8 cellular contexts compared by ENCODE assay signal in genomic region chr4:128863314-128864075, GRCh38. TPM values are rescaled to one million over a fixed set of nuclear protein-coding genes. Genes with fewer than 3 reads are reported as not detected.
DNase-seq lines count a peak whose midpoint lies in the region; ATAC-seq and TF ChIP-seq lines count a peak whose summit lies in the region.

No MANE protein-coding gene starts in this region.

- H3K79me2 ChIP-seq in MM.1S (ENCODE audit: low read length), result peaks cover 71% of the 10 kb centered on the region

- H3K4me1 ChIP-seq in MM.1S (ENCODE audit: low read length) (no peaks in the 10 kb centered on the region), left ventricle myocardium inferior (peaks cover 47% of the 10 kb centered on the region)

- H3K27ac ChIP-seq in MM.1S (ENCODE audit: low read length) (no peak overlapping the region), left ventricle myocardium inferior (replicated peaks) (peak overlapping the region; percentile 9)

- DNase-seq in activated CD4-positive, CD25-positive, alpha-beta regulatory T cell (lab: John Stamatoyannopoulos, UW), result peak; percentile 31 to 65 (median 52)
- peak; percentile 53 for DNase-seq in MM.1S
- DNase-seq in T follicular helper cell (ENCODE audit: low read depth), result peak; percentile 53
- peak; percentile 69 for DNase-seq in amniotic epithelial cell (ENCODE audit: low read depth)
- DNase-seq in left ventricle myocardium inferior, result peak; percentile 58
- DNase-seq in retina, result peak; percentile 85

- TF ChIP-seq CTCF in MM.1S (IDR thresholded peaks at IDR 0.05; ENCODE audit: low read length) (peak; percentile 86), left ventricle myocardium inferior (IDR thresholded peaks at IDR 0.05; ENCODE audit: borderline replicate concordance) (peak; percentile 87)

- H3K4me2 ChIP-seq in MM.1S (ENCODE audit: low read depth, low read length), result no peak overlapping the region

- H3K9me2 ChIP-seq in MM.1S (replicated peaks; ENCODE audit: insufficient read depth, low read length), result no peaks in the 10 kb centered on the region

- H3K4me3 ChIP-seq in MM.1S (ENCODE audit: low read length) (no peak overlapping the region), left ventricle myocardium inferior (no peak overlapping the region)

- no peak for ATAC-seq in activated CD4-positive, CD25-positive, alpha-beta regulatory T cell treated with anti-CD3 and anti-CD28 coated beads, Interleukin-2, amount 50 U/mL, for 24 hours
- ATAC-seq in GM21619 (IDR thresholded peaks at IDR 0.05; ENCODE audit: unreplicated experiment), result no peak

- peaks cover 15% of the 10 kb centered on the region; the same call in 1 of the 2 replicates for H3F3A ChIP-seq in MM.1S (ENCODE audit: insufficient read depth, low read length)

- no peaks in the 10 kb centered on the region for H3K9me3 ChIP-seq in MM.1S (replicated peaks; ENCODE audit: insufficient read depth, low read length)
- H3K9me3 ChIP-seq in left ventricle myocardium inferior (replicated peaks), result no peaks in the 10 kb centered on the region

- no peaks in the 10 kb centered on the region for H4K20me1 ChIP-seq in MM.1S (ENCODE audit: insufficient read depth, low read length)

- intact Hi-C loops in left ventricle myocardium inferior (cut with micrococcal nuclease), result loop anchor here (5.0 kb wide), 1 partner anchor 671 kb away; no protein-coding TSS in a partner anchor

- H3K36me3 ChIP-seq in MM.1S (replicated peaks; ENCODE audit: insufficient read depth, low read length) (peaks cover 41% of the 10 kb centered on the region), left ventricle myocardium inferior (peaks cover 59% of the 10 kb centered on the region)

- H3K9ac ChIP-seq in MM.1S (ENCODE audit: low read length), result no peak overlapping the region

- no peak overlapping the region for H2AFZ ChIP-seq in MM.1S (ENCODE audit: low read length)

- no peaks in the 10 kb centered on the region for H3K27me3 ChIP-seq in MM.1S (replicated peaks; ENCODE audit: insufficient read depth, low read length)
- no peaks in the 10 kb centered on the region for H3K27me3 ChIP-seq in left ventricle myocardium inferior (ENCODE audit: low read depth)

RNA-seq across cellular contexts. Expression of gene JADE1, which starts 54.0 kb away (rescaled TPM):
- total RNA-seq in left ventricle myocardium inferior, result 22.1 TPM
